In the genomic region with DNA sequence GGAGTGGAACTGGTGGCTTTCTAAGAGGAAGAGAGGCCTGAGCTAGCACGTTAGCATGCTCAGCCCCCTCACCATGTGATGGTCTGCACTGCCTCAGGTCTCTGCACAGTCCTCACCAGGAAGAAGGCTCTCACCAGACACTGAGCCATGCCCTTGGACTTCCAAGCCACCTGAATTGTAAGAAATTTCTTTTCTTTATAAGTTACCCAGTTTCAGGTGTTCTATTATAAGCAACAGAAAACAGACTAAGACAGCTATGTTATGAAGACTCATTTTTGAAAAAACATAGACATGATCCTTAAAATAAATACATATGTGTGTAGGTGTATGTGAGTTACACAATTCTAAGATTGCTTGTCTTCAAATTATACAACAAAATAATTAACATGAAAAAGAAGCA, we compare ENCODE assay signal across 14 cellular contexts.
A peak's percentile ranks its signal among the peaks of the same experiment; 100 is the strongest.
DNase-seq lines count a peak whose midpoint lies in the region; ATAC-seq and TF ChIP-seq lines count a peak whose summit lies in the region.
"Had no signal": no experiment of that assay in that cellular context is flagged by ENCODE, and none has a peak within 500 bp of the region (broad histone marks: within the 10 kb centered on the region; RNA-seq: fewer than 3 reads in every experiment).

No MANE protein-coding gene starts in this region.

- H3K27me3 ChIP-seq in foreskin keratinocyte = no peaks in the 10 kb centered on the region
- H3K27me3 ChIP-seq in CD8-positive, alpha-beta T cell (ENCODE audit: insufficient read depth, low read length) = no peaks in the 10 kb centered on the region

- H3K36me3 ChIP-seq in CD8-positive, alpha-beta T cell (ENCODE audit: insufficient read depth, low read length) = no peaks in the 10 kb centered on the region

- H3K4me1 ChIP-seq in foreskin keratinocyte = peaks cover 5% of the 10 kb centered on the region
- no peaks in the 10 kb centered on the region for H3K4me1 ChIP-seq in CD8-positive, alpha-beta T cell (ENCODE audit: insufficient read depth, low read length)
- H3K4me1 ChIP-seq: psoas muscle had no signal

- H3K27ac Mint-ChIP-seq in activated CD8-positive, alpha-beta memory T cell treated with anti-CD3 and anti-CD28 coated beads, Interleukin-2, amount 10 ng/mL, durations not matched to agents 7 days and 5 days = peak overlapping the region; percentile 49
- no peak overlapping the region for H3K27ac Mint-ChIP-seq in CD8-positive, alpha-beta T cell

- POLR2A ChIA-PET in CD8-positive, alpha-beta T cell (lab: Charles Lee) = no interaction called here

- peaks cover 2% of the 10 kb centered on the region for H3K36me3 Mint-ChIP-seq in activated CD8-positive, alpha-beta memory T cell treated with anti-CD3 and anti-CD28 coated beads, Interleukin-2, amount 10 ng/mL, durations not matched to agents 7 days and 5 days
- H3K36me3 Mint-ChIP-seq in CD8-positive, alpha-beta T cell = no peaks in the 10 kb centered on the region

- TF ChIP-seq CTCF in foreskin keratinocyte (conservative IDR thresholded peaks at IDR 0.05) = no peak
- TF ChIP-seq CTCF in GM13977 (IDR thresholded peaks at IDR 0.05; ENCODE audit: extremely low read depth, insufficient read depth, missing control alignments) = no peak
- no peak for TF ChIP-seq CTCF in CD8-positive, alpha-beta T cell (IDR thresholded peaks at IDR 0.05)

- CTCF ChIA-PET in activated CD8-positive, alpha-beta memory T cell treated with anti-CD3 and anti-CD28 coated beads, Interleukin-2, amount 10 ng/mL, durations not matched to agents 7 days and 5 days (lab: Charles Lee) = interaction anchor here (0.5 to 1.2 kb wide), 2 partner anchors 274 to 1070 kb away, joined by 3 read pairs; no protein-coding TSS in a partner anchor
- CTCF ChIA-PET in CD8-positive, alpha-beta T cell (lab: Charles Lee) = no interaction called here

- ATAC-seq in activated CD8-positive, alpha-beta memory T cell treated with anti-CD3 and anti-CD28 coated beads, Interleukin-2, amount 10 ng/mL, durations not matched to agents 7 days and 5 days = peak; percentile 5
- ATAC-seq in GM21717 (IDR thresholded peaks at IDR 0.05; ENCODE audit: unreplicated experiment) (peak; percentile 53), HG03135 (IDR thresholded peaks at IDR 0.05; ENCODE audit: unreplicated experiment) (peak; percentile 47), foreskin keratinocyte (no peak)
- no peak for ATAC-seq in CD8-positive, alpha-beta T cell
- ATAC-seq: HCT116, psoas muscle had no signal

- peak overlapping the region; percentile 18 for H3K27ac ChIP-seq in foreskin keratinocyte
- H3K27ac ChIP-seq in CD8-positive, alpha-beta T cell (ENCODE audit: low read depth, low read length) = no peak overlapping the region
- H3K27ac ChIP-seq: psoas muscle had no signal

- peaks cover 30% of the 10 kb centered on the region for H3K4me1 Mint-ChIP-seq in activated CD8-positive, alpha-beta memory T cell treated with anti-CD3 and anti-CD28 coated beads, Interleukin-2, amount 10 ng/mL, durations not matched to agents 7 days and 5 days
- peaks cover 4% of the 10 kb centered on the region for H3K4me1 Mint-ChIP-seq in CD8-positive, alpha-beta T cell (ENCODE audit: low read depth)

- no peaks in the 10 kb centered on the region for H3K9me3 ChIP-seq in CD8-positive, alpha-beta T cell (ENCODE audit: low read length)
- H3K9me3 ChIP-seq: psoas muscle had no signal

- peaks cover 53% of the 10 kb centered on the region for H3K27me3 Mint-ChIP-seq in activated CD8-positive, alpha-beta memory T cell treated with anti-CD3 and anti-CD28 coated beads, Interleukin-2, amount 10 ng/mL, durations not matched to agents 7 days and 5 days
- peaks cover 14% of the 10 kb centered on the region for H3K27me3 Mint-ChIP-seq in CD8-positive, alpha-beta T cell (ENCODE audit: low read depth)

- no peaks in the 10 kb centered on the region for H3K9me3 Mint-ChIP-seq in activated CD8-positive, alpha-beta memory T cell treated with anti-CD3 and anti-CD28 coated beads, Interleukin-2, amount 10 ng/mL, durations not matched to agents 7 days and 5 days (ENCODE audit: low read depth)
- H3K9me3 Mint-ChIP-seq in CD8-positive, alpha-beta T cell = no peaks in the 10 kb centered on the region

- intact Hi-C loops in CD8-positive, alpha-beta T cell (cut with DNase I, micrococcal nuclease) = no loop called here

- no peak for DNase-seq in activated CD8-positive, alpha-beta memory T cell treated with anti-CD3 and anti-CD28 coated beads, Interleukin-2, amount 10 ng/mL, durations not matched to agents 7 days and 5 days
- no peak for DNase-seq in activated CD8-positive, alpha-beta memory T cell treated with anti-CD3 and anti-CD28 coated beads, Interleukin-2, amount 50 U/mL, for 48 hours
- no peak for DNase-seq in foreskin keratinocyte
- no peak for DNase-seq in GM13977 (ENCODE audit: low spot score)
- no peak for DNase-seq in CD8-positive, alpha-beta T cell
- DNase-seq in UCSD-AML1 (lab: John Stamatoyannopoulos, UW; ENCODE audit: unreplicated experiment) = no peak
- DNase-seq: activated effector memory CD4-positive, alpha-beta T cell treated with anti-CD3 and anti-CD28 coated beads, Interleukin-2, amount 50 U/mL, for 16 hours; head of caudate nucleus; NCI-H1092; psoas muscle had no signal

- H3K4me3 ChIP-seq in CD8-positive, alpha-beta T cell (ENCODE audit: low read depth, low read length) = no peak overlapping the region
- H3K4me3 ChIP-seq: lung, psoas muscle had no signal

- in situ Hi-C loops in GM13977 (cut with MboI; ENCODE audit: low pct_unique_long_range_greater_than_20kb, low sequenced_read_pairs, unreplicated experiment) = loop anchor here (25.0 kb wide), 2 partner anchors 279 to 354 kb away; no protein-coding TSS in a partner anchor

- no peak overlapping the region for H3K4me3 Mint-ChIP-seq in activated CD8-positive, alpha-beta memory T cell treated with anti-CD3 and anti-CD28 coated beads, Interleukin-2, amount 10 ng/mL, durations not matched to agents 7 days and 5 days
- no peak overlapping the region for H3K4me3 Mint-ChIP-seq in CD8-positive, alpha-beta T cell

Comparison
In these comparisons a context has a peak if more than half of its experiments do, and no peak if none do; other contexts are left out.
1. ATAC-seq: peak in activated CD8-positive, alpha-beta memory T cell treated with anti-CD3 and anti-CD28 coated beads, Interleukin-2, amount 10 ng/mL, durations not matched to agents 7 days and 5 days (single experiment), GM21717 (single experiment) and HG03135 (single experiment); none in foreskin keratinocyte (single experiment) and CD8-positive, alpha-beta T cell (single experiment).